Comparison of ENCODE assay signal across 1 cellular context in genomic region chr3:72145506-72146380, GRCh38.
TF ChIP-seq lines count a peak whose summit lies in the region.

No MANE protein-coding gene starts in this region.

TF ChIP-seq in IMR-90, 13 proteins besides CTCF, POLR2A, EP300 and RAD21 (continued from another document):
- TF ChIP-seq RCOR1 (IDR thresholded peaks at IDR 0.05; ENCODE audit: insufficient replicate concordance, low read length) = no peak
- TF ChIP-seq ELK1 (IDR thresholded peaks at IDR 0.05; ENCODE audit: borderline replicate concordance, low read depth, low read length) = no peak
- no peak for TF ChIP-seq CHD1 (IDR thresholded peaks at IDR 0.05; ENCODE audit: low read depth, low read length)
- TF ChIP-seq MAFK (IDR thresholded peaks at IDR 0.05; ENCODE audit: low read depth, low read length) = no peak
- no peak for TF ChIP-seq MXI1 (IDR thresholded peaks at IDR 0.05; ENCODE audit: borderline replicate concordance, low read depth, low read length)
